ENCODE assay signal across 2 cellular contexts in the genomic region with DNA sequence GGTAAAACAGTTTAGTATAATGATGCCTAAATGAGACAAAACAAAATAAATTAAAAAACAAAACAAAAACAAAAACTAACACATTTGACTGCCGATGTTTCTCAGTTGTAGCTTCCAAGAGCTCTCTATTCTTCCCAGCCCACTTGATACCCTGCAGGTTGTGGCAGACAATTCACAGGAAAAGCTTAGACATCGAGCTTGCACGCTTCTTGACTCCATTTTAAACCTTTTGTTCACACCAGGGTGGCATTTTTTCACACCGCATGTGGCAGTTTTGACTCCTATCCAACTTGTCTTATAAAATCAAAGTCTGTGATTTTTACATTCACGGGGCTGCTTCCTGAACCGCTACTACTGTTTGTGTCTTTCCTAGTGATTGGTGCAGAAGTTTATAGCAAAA.
TF ChIP-seq lines count a peak whose summit lies in the region.

No MANE protein-coding gene starts in this region.

TF ChIP-seq in endothelial cell of umbilical vein, 7 proteins besides CTCF, POLR2A, EP300 and RAD21 (continued from another document):
- TF ChIP-seq, protein P1, sequence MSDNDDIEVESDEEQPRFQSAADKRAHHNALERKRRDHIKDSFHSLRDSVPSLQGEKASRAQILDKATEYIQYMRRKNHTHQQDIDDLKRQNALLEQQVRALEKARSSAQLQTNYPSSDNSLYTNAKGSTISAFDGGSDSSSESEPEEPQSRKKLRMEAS (IDR thresholded peaks at IDR 0.05; ENCODE audit: insufficient read depth, insufficient read length), result peak; percentile 20
- TF ChIP-seq EZH2 (IDR thresholded peaks at IDR 0.05; ENCODE audit: borderline replicate concordance, low read depth, low read length, severe bottlenecking) (no peak), FOS (IDR thresholded peaks at IDR 0.05; ENCODE audit: borderline replicate concordance, insufficient read depth, low read length) (no peak)

TF ChIP-seq in HEK293T, 16 proteins besides CTCF, POLR2A, EP300 and RAD21 (continued from another document):
- TF ChIP-seq, protein P2, sequence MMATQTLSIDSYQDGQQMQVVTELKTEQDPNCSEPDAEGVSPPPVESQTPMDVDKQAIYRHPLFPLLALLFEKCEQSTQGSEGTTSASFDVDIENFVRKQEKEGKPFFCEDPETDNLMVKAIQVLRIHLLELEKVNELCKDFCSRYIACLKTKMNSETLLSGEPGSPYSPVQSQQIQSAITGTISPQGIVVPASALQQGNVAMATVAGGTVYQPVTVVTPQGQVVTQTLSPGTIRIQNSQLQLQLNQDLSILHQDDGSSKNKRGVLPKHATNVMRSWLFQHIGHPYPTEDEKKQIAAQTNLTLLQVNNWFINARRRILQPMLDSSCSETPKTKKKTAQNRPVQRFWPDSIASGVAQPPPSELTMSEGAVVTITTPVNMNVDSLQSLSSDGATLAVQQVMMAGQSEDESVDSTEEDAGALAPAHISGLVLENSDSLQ (IDR thresholded peaks at IDR 0.05), result no peak
- TF ChIP-seq ARNT (IDR thresholded peaks at IDR 0.05), result no peak
